Comparison of ENCODE assay signal across 27 cellular contexts in genomic region chr3:113873814-113874526, GRCh38. TPM values are rescaled to one million over a fixed set of nuclear protein-coding genes. Genes with fewer than 3 reads are reported as not detected.
DNase-seq lines count a peak whose midpoint lies in the region; ATAC-seq, FAIRE-seq and TF ChIP-seq lines count a peak whose summit lies in the region.
"Had no signal": no experiment of that assay in that cellular context is flagged by ENCODE, and none has a peak within 500 bp of the region (broad histone marks: within the 10 kb centered on the region; RNA-seq: fewer than 3 reads in every experiment).

No MANE protein-coding gene starts in this region.

- H3K4me3 ChIP-seq in epithelial cell of proximal tubule (ENCODE audit: low read depth, low read length) (no peak overlapping the region), HepG2 (replicated peaks in 1 of 3; ENCODE audit: insufficient read depth in 1 of 3, low read depth in 2 of 3, low read length in 3 of 3) (no peak overlapping the region)
- H3K4me3 ChIP-seq: BLaER1, GM12878, MG63, SJCRH30 had no signal

- peaks cover 22% of the 10 kb centered on the region for H3K4me1 ChIP-seq in HepG2 (ENCODE audit: insufficient read depth, low read length)
- H3K4me1 ChIP-seq: BLaER1, SJCRH30 had no signal

- H3K27me3 ChIP-seq in HepG2 (ENCODE audit: control insufficient read depth in 1 of 2, insufficient read depth in 2 of 2, low read length in 2 of 2) = no peaks in the 10 kb centered on the region; a peak in 1 of 5 replicates
- H3K27me3 ChIP-seq: BLaER1, MG63, SJCRH30 had no signal

- DNase-seq in Caki2 (ENCODE audit: low read depth) (peak; percentile 10), epithelial cell of proximal tubule (ENCODE audit: low read depth) (peak; percentile 26), HepG2 (ENCODE audit: low spot score) (peak; percentile 67), renal cortical epithelial cell (ENCODE audit: low read depth) (peak; percentile 78), ecto neural progenitor cell (ENCODE audit: low spot score) (no peak)
- no peak for DNase-seq in T-helper 2 cell treated with Interferon-gamma antibody and Interleukin-4, amounts not matched to agents 5 μg/mL and 100 μg/mL, for 36 hours (ENCODE audit: low spot score)
- DNase-seq: CD4-positive, CD25-positive, alpha-beta regulatory T cell; DMS79; EL; GDM1; HCEC 1CT; KG1; MG63; NCI-H2029; NCI-H446 treated with DMSO at 0.1 percent for 48 hours; NCI-H526; NCI-H82; NK-92 treated with Interleukin-12 subunit alpha and Interleukin-12 subunit beta, amount 100 ng/mL, for 24 hours; PC-3; SJCRH30 had no signal

- no peaks in the 10 kb centered on the region for H3K36me3 ChIP-seq in HepG2 (replicated peaks in 1 of 2; ENCODE audit: control insufficient read depth in 1 of 2, insufficient read depth in 2 of 2, low read length in 2 of 2)
- H3K36me3 ChIP-seq: BLaER1, MG63, SJCRH30 had no signal

- POLR2A ChIA-PET in HepG2 (lab: Yijun Ruan, JAX) = no interaction called here

- no peak for TF ChIP-seq EP300 in HepG2 (IDR thresholded peaks at IDR 0.05; ENCODE audit: low read depth in 2 of 2, low read length in 2 of 2)
- no peak for TF ChIP-seq EP300 in HepG2 (CRISPR knock-in tag; IDR thresholded peaks at IDR 0.05; ENCODE audit: borderline replicate concordance)

- H4K20me1 ChIP-seq in HepG2 (ENCODE audit: insufficient read depth, low read length) = no peaks in the 10 kb centered on the region
- H4K20me1 ChIP-seq: BLaER1 had no signal

- no peak for TF ChIP-seq RAD21 in HepG2 (CRISPR knock-in tag; IDR thresholded peaks at IDR 0.05)

- H3K4me1 Mint-ChIP-seq in T-helper 2 cell treated with Interferon-gamma antibody and Interleukin-4, amounts not matched to agents 5 μg/mL and 100 μg/mL, for 36 hours (ENCODE audit: low read depth) = no peaks in the 10 kb centered on the region
- H3K4me1 Mint-ChIP-seq: CD4-positive, CD25-positive, alpha-beta regulatory T cell had no signal

- H3K27ac ChIP-seq in HepG2 (ENCODE audit: extremely low read length, insufficient read depth, low read length) = no peak overlapping the region
- H3K27ac ChIP-seq: BLaER1, HL-60, SJCRH30 had no signal

- peak; percentile 80 for ATAC-seq in HepG2
- ATAC-seq in HG03354 (IDR thresholded peaks at IDR 0.05; ENCODE audit: poor library complexity, severe bottlenecking, unreplicated experiment) = no peak
- ATAC-seq: GM12878, PC-3, SK-N-SH treated with all-trans-retinoic acid at 6 μM for 48 hours had no signal

- no peaks in the 10 kb centered on the region for H3K79me2 ChIP-seq in HepG2 (ENCODE audit: insufficient read depth, low read length)

- in situ Hi-C loops in Caki2 (cut with HindIII; ENCODE audit: low pct_unique_long_range_greater_than_20kb, low sequenced_read_pairs) = no loop called here
- in situ Hi-C loops in HepG2 (cut with HindIII; ENCODE audit: extremely low pct_ligation_motif_present, low pct_unique_long_range_greater_than_20kb) = no loop called here

- intact Hi-C loops in HepG2 (cut with micrococcal nuclease; ENCODE audit: unreplicated experiment) = no loop called here

- no peaks in the 10 kb centered on the region for H3K9me3 ChIP-seq in HepG2 (ENCODE audit: low read length)
- H3K9me3 ChIP-seq: BLaER1, MG63, SJCRH30 had no signal

- no peak overlapping the region for H3K4me3 Mint-ChIP-seq in T-helper 2 cell treated with Interferon-gamma antibody and Interleukin-4, amounts not matched to agents 5 μg/mL and 100 μg/mL, for 36 hours
- H3K4me3 Mint-ChIP-seq: CD4-positive, CD25-positive, alpha-beta regulatory T cell had no signal

- peaks cover 9% of the 10 kb centered on the region for H3K27me3 Mint-ChIP-seq in T-helper 2 cell treated with Interferon-gamma antibody and Interleukin-4, amounts not matched to agents 5 μg/mL and 100 μg/mL, for 36 hours (ENCODE audit: low read depth)

- TF ChIP-seq POLR2A in HepG2 (IDR thresholded peaks at IDR 0.05; ENCODE audit: insufficient read depth in 1 of 2, low read depth in 2 of 2, low read length in 2 of 2) = no peak

- H3K9me3 Mint-ChIP-seq in T-helper 2 cell treated with Interferon-gamma antibody and Interleukin-4, amounts not matched to agents 5 μg/mL and 100 μg/mL, for 36 hours = no peaks in the 10 kb centered on the region

- 80% methylated on average over 4 of the region's 4 CpGs for WGBS in HepG2 (ENCODE audit: low lambda C conversion rate)

- peak overlapping the region; percentile 25; the same call in 1 of the 2 replicates for H3K4me2 ChIP-seq in HepG2 (ENCODE audit: low read depth, low read length)
- H3K4me2 ChIP-seq: BLaER1 had no signal

- H2AFZ ChIP-seq in HepG2 (ENCODE audit: low read length) = no peak overlapping the region

- BruUV-seq in HepG2 (replicated peaks; lab: Mats Ljungman, UMichigan) = no TSS peak

- TF ChIP-seq CTCF in epithelial cell of proximal tubule (conservative IDR thresholded peaks at IDR 0.05; ENCODE audit: low read depth, low read length) = no peak
- TF ChIP-seq CTCF in HepG2 (CRISPR knock-in tag; IDR thresholded peaks at IDR 0.05) = no peak

- FAIRE-seq in HepG2 (lab: Jason Lieb, UNC) = no peak
- FAIRE-seq: A204.1, GM12878, H1 had no signal

- H3K36me3 Mint-ChIP-seq in T-helper 2 cell treated with Interferon-gamma antibody and Interleukin-4, amounts not matched to agents 5 μg/mL and 100 μg/mL, for 36 hours (ENCODE audit: low read depth) = no peaks in the 10 kb centered on the region
- H3K36me3 Mint-ChIP-seq: CD4-positive, CD25-positive, alpha-beta regulatory T cell had no signal

- no peak overlapping the region for H3K9ac ChIP-seq in HepG2 (ENCODE audit: insufficient read depth, low read depth, low read length)
- H3K9ac ChIP-seq: BLaER1 had no signal

- H3K27ac Mint-ChIP-seq in T-helper 2 cell treated with Interferon-gamma antibody and Interleukin-4, amounts not matched to agents 5 μg/mL and 100 μg/mL, for 36 hours = no peak overlapping the region
- H3K27ac Mint-ChIP-seq: CD4-positive, CD25-positive, alpha-beta regulatory T cell had no signal

- CTCF ChIA-PET in HepG2 (lab: Yijun Ruan, JAX; ENCODE audit: low intra/inter-chr PET ratio, low total read pairs) = no interaction called here

TF ChIP-seq in HepG2, 621 proteins besides CTCF, POLR2A, EP300 and RAD21 (continues in another document):
- TF ChIP-seq SOX13 (IDR thresholded peaks at IDR 0.05) = no peak
- TF ChIP-seq SOX13 (CRISPR knock-in tag; conservative IDR thresholded peaks at IDR 0.05 in 1 of 2, IDR thresholded peaks at IDR 0.05 in 1 of 2) = peak in 1 of 2 experiments; percentile 20; a peak in 1 of 4 replicates
- no peak for TF ChIP-seq ZNF883 (CRISPR knock-in tag; IDR thresholded peaks at IDR 0.05; ENCODE audit: not compliant biosample characterization)

RNA-seq across cellular contexts. Expression of gene GRAMD1C, which starts 35.4 kb away (rescaled TPM):
- 0.38 and 7.1 TPM in 2 replicates for total RNA-seq in Caki2 (2014; rRNA removed; shearing (Covaris generic); ENCODE audit: low replicate concordance)
- total RNA-seq in epithelial cell of proximal tubule (1.6 and 8.6 TPM in 2 replicates), HepG2 (2016; rRNA removed; fragmentation: Illumina TruSeq; extraction: Trizol) (not detected in 2 replicates), renal cortical epithelial cell (3.0 and 11.8 TPM in 2 replicates)
- total RNA-seq in HepG2 (2016; cell fraction: cytosol; rRNA removed; fragmentation: Illumina TruSeq; extraction: Trizol; ENCODE audit: low read depth) = not detected in 2 replicates
- total RNA-seq in HepG2 (2016; cell fraction: insoluble cytoplasmic fraction; rRNA removed; fragmentation: Illumina TruSeq; extraction: Trizol) = 0.27 and 0.30 TPM in 2 replicates
- not detected in 2 replicates for total RNA-seq in HepG2 (2016; cell fraction: membrane; rRNA removed; fragmentation: Illumina TruSeq; extraction: Trizol)
- total RNA-seq in HepG2 (2016; cell fraction: nucleus; rRNA removed; fragmentation: Illumina TruSeq; extraction: Trizol) = not detected in 2 replicates
- 0.45 and 1.0 TPM in 2 replicates for polyA plus RNA-seq in HepG2 (2011; rRNA removed)
- 0.03 and 0.06 TPM in 2 replicates for polyA plus RNA-seq in HepG2 (2011; cell fraction: cytosol; rRNA removed)
- polyA plus RNA-seq in HepG2 (2011; cell fraction: nucleus; rRNA removed) = 0.63 and 1.2 TPM in 2 replicates
- polyA plus RNA-seq in HepG2 (2012) = 0.16 and 0.31 TPM in 2 replicates
- not detected in 2 replicates for polyA plus RNA-seq in HepG2 (2016; cell fraction: cytosol; fragmentation: Illumina TruSeq; extraction: Trizol; ENCODE audit: low read depth)
- not detected in 2 replicates for polyA plus RNA-seq in HepG2 (2016; cell fraction: insoluble cytoplasmic fraction; fragmentation: Illumina TruSeq; extraction: Trizol; ENCODE audit: low read depth)
- polyA plus RNA-seq in HepG2 (2016; cell fraction: membrane; fragmentation: Illumina TruSeq; extraction: Trizol; ENCODE audit: low read depth) = not detected in 2 replicates
- polyA plus RNA-seq in HepG2 (2016; cell fraction: nucleus; fragmentation: Illumina TruSeq; extraction: Trizol; ENCODE audit: insufficient read depth, low read depth) = 0.12 TPM in 1 of 2 replicates, not detected in the other
- polyA minus RNA-seq in HepG2 (2011; rRNA and poly(A)+ RNA removed; ENCODE audit: low replicate concordance) = 0.51 TPM in 1 of 2 replicates, not detected in the other
- polyA minus RNA-seq in HepG2 (2011; cell fraction: cytosol; rRNA and poly(A)+ RNA removed) = not detected in 2 replicates
- polyA minus RNA-seq in HepG2 (2011; cell fraction: nucleus; rRNA and poly(A)+ RNA removed) = 1.5 and 3.5 TPM in 2 replicates

Comparison
In these comparisons a context has a peak if more than half of its experiments do, and no peak if none do; other contexts are left out.
1. DNase-seq: peak in Caki2 (single experiment), epithelial cell of proximal tubule (single experiment), HepG2 (single experiment) and renal cortical epithelial cell (single experiment); none in T-helper 2 cell treated with Interferon-gamma antibody and Interleukin-4, amounts not matched to agents 5 μg/mL and 100 μg/mL, for 36 hours (single experiment) and ecto neural progenitor cell (single experiment).